ENCODE assay signal across 34 cellular contexts in genomic region chr12:128471491-128471890, GRCh38.
"Had no signal": no experiment of that assay in that cellular context is flagged by ENCODE, and none has a peak within 500 bp of the region (broad histone marks: within the 10 kb centered on the region; RNA-seq: fewer than 3 reads in every experiment).

No MANE protein-coding gene starts in this region.

- H3K36me3 ChIP-seq: MG63 had no signal

- H3K27me3 ChIP-seq: MG63 had no signal

- DNase-seq: Kasumi-1, MG63, MM.1S, MV-4-11, NCI-H1048, NCI-H1092, NCI-H1092 treated with DMSO at 0.1 percent for 48 hours, NCI-H1105, NCI-H1105 treated with DMSO at 0.1 percent for 48 hours, NCI-H1417, NCI-H1417 treated with DMSO at 0.1 percent for 48 hours, NCI-H1436, NCI-H1436 treated with DMSO at 0.1 percent for 48 hours, NCI-H146, NCI-H1694, NCI-H1694 treated with DMSO at 0.1 percent for 48 hours, NCI-H187, NCI-H187 treated with DMSO at 0.1 percent for 48 hours, NCI-H1930, NCI-H2029, NCI-H2029 treated with DMSO at 0.1 percent for 48 hours, NCI-H2081, NCI-H2081 treated with DMSO at 0.1 percent for 48 hours, NCI-H2107, NCI-H2171, NCI-H2171 treated with DMSO at 0.1 percent for 48 hours, NCI-H2227 treated with DMSO at 0.1 percent for 48 hours, NCI-H226, NCI-H345, NCI-H446, NCI-H446 treated with DMSO at 0.1 percent for 48 hours, NCI-H510A, NCI-H510A treated with DMSO at 0.1 percent for 48 hours had no signal

- H3K27ac ChIP-seq: KMS-11 had no signal

- H3K9me3 ChIP-seq: MG63 had no signal

- H3K9ac ChIP-seq: KMS-11 had no signal

- H3K4me3 ChIP-seq: MG63 had no signal

- H3K4me2 ChIP-seq: KMS-11 had no signal
